Comparison of ENCODE assay signal across 1 cellular context in genomic region chr6:142899101-142899760, GRCh38.
TF ChIP-seq lines count a peak whose summit lies in the region.

No MANE protein-coding gene starts in this region.

TF ChIP-seq in IMR-90, 13 proteins besides CTCF, POLR2A, EP300 and RAD21:
- TF ChIP-seq RCOR1 (IDR thresholded peaks at IDR 0.05; ENCODE audit: insufficient replicate concordance, low read length): no peak
TF ChIP-seq in IMR-90: peak in this region for 0.
